Comparison of ENCODE assay signal across 10 cellular contexts in genomic region chr11:119306373-119306890, GRCh38. TPM values are rescaled to one million over a fixed set of nuclear protein-coding genes. Genes with fewer than 3 reads are reported as not detected.
DNase-seq lines count a peak whose midpoint lies in the region; FAIRE-seq and TF ChIP-seq lines count a peak whose summit lies in the region.
"Had no signal": no experiment of that assay in that cellular context is flagged by ENCODE, and none has a peak within 500 bp of the region (broad histone marks: within the 10 kb centered on the region; RNA-seq: fewer than 3 reads in every experiment).

No MANE protein-coding gene starts in this region.

- no peak overlapping the region for H3K4me2 ChIP-seq in mesenchymal stem cell (ENCODE audit: low read length, poor library complexity, severe bottlenecking)

- no peak overlapping the region for H2BK12ac ChIP-seq in mesenchymal stem cell (ENCODE audit: low read length in 2 of 2)

- no peak for TF ChIP-seq CTCF in AG04450 (IDR thresholded peaks at IDR 0.05; ENCODE audit: low read depth, low read length)
- TF ChIP-seq CTCF in NB4 (IDR thresholded peaks at IDR 0.05; ENCODE audit: low read depth, low read length): no peak

- H3K9ac ChIP-seq in mesenchymal stem cell (ENCODE audit: low read length): peak overlapping the region; percentile 67

- H3K23ac ChIP-seq in mesenchymal stem cell (ENCODE audit: low read length in 2 of 2): no peak overlapping the region

- no peak overlapping the region for H3K18ac ChIP-seq in mesenchymal stem cell (ENCODE audit: low read depth in 1 of 2, low read length in 2 of 2)

- peaks cover 53 to 54% of the 10 kb centered on the region in 2 experiments for H3K36me3 ChIP-seq in mesenchymal stem cell (ENCODE audit: control insufficient read depth in 1 of 2, insufficient read depth in 2 of 2, low read depth in 1 of 2, low read length in 2 of 2)

- no peak overlapping the region for H3K14ac ChIP-seq in mesenchymal stem cell (ENCODE audit: low read length in 2 of 2)

- POLR2A ChIA-PET in AG04450 (lab: Yijun Ruan, JAX): no interaction called here

- H2BK5ac ChIP-seq in mesenchymal stem cell (ENCODE audit: low read depth, low read length, poor library complexity, severe bottlenecking): no peak overlapping the region

- H3K9me3 ChIP-seq in AG04450 (ENCODE audit: control insufficient read depth, insufficient read depth, low read length): no peaks in the 10 kb centered on the region
- H3K9me3 ChIP-seq in mesenchymal stem cell (ENCODE audit: control insufficient read depth, low read length): no peaks in the 10 kb centered on the region

- H3K27ac ChIP-seq in AG04450 (ENCODE audit: low read depth, low read length): peak overlapping the region; percentile 39
- no peak overlapping the region for H3K27ac ChIP-seq in mesenchymal stem cell (ENCODE audit: low read length, poor library complexity, severe bottlenecking)

- H4K8ac ChIP-seq in mesenchymal stem cell (ENCODE audit: low read length): no peak overlapping the region

- H2BK120ac ChIP-seq in mesenchymal stem cell (ENCODE audit: low read depth, low read length): no peak overlapping the region

- H2AK5ac ChIP-seq in mesenchymal stem cell (ENCODE audit: low read length, severe bottlenecking): no peak overlapping the region

- peaks cover 1% of the 10 kb centered on the region for H3K4me1 ChIP-seq in mesenchymal stem cell (ENCODE audit: control insufficient read depth, insufficient read depth, low read depth, low read length)

- CTCF ChIA-PET in AG04450 (lab: Charles Lee): interaction anchor here (0.8 to 7.3 kb wide), 5 partner anchors 16 to 212 kb away, joined by 3 to 57 read pairs (median 4); partner anchors contain the start of gene CBL

- H3K79me1 ChIP-seq in mesenchymal stem cell (replicated peaks; ENCODE audit: low read length, poor library complexity, severe bottlenecking): peaks cover 5% of the 10 kb centered on the region

- no peak overlapping the region for H2AFZ ChIP-seq in mesenchymal stem cell (ENCODE audit: low read depth, low read length)

- H4K91ac ChIP-seq in mesenchymal stem cell (ENCODE audit: low read length): peak overlapping the region; percentile 19

- H3K4ac ChIP-seq in mesenchymal stem cell (ENCODE audit: low read depth in 1 of 2, low read length in 2 of 2): no peak overlapping the region

- DNase-seq in AG04450 (ENCODE audit: low read depth, low spot score) (no peak), NB4 (ENCODE audit: low read depth) (peak; percentile 97), brain pericyte (ENCODE audit: low read depth, low spot score) (peak; percentile 60), mesenchymal stem cell (peak; percentile 50), glomerular visceral epithelial cell (ENCODE audit: extremely low spot score) (no peak), NCI-H2227 (lab: John Stamatoyannopoulos, UW; ENCODE audit: unreplicated experiment) (no peak), GM12892 (ENCODE audit: insufficient read length) (no peak), HTR-8/SVneo (ENCODE audit: insufficient read length, low spot score) (no peak)
- DNase-seq: activated B cell treated with CpG ODN at 0.5 μM for 24 hours, NCI-H1105 had no signal

- FAIRE-seq in GM12892 (lab: Jason Lieb, UNC) (no peak), HTR-8/SVneo (lab: Jason Lieb, UNC) (no peak)

- TF ChIP-seq POLR2A in NB4 (IDR thresholded peaks at IDR 0.05; ENCODE audit: extremely low read depth, insufficient read length) (no peak), GM12892 (IDR thresholded peaks at IDR 0.05; ENCODE audit: low read depth, low read length) (no peak)

- H3K4me3 ChIP-seq in AG04450 (ENCODE audit: low read depth, low read length) (no peak overlapping the region), NB4 (ENCODE audit: low read depth, low read length) (peak overlapping the region; percentile 57), mesenchymal stem cell (ENCODE audit: insufficient read depth in 1 of 2, low read depth in 1 of 2, low read length in 2 of 2) (peak overlapping the region in 1 of 2 experiments; percentile 23)

- no peak overlapping the region for H2BK15ac ChIP-seq in mesenchymal stem cell (ENCODE audit: low read depth, poor library complexity, severe bottlenecking)

- 75% methylated on average over 5 of the region's 5 CpGs for WGBS in mesenchymal stem cell

- H3K27me3 ChIP-seq in AG04450 (ENCODE audit: control insufficient read depth, insufficient read depth, low read length) (no peaks in the 10 kb centered on the region), mesenchymal stem cell (ENCODE audit: control insufficient read depth in 1 of 2, insufficient read depth in 1 of 2, low read length in 2 of 2) (no peaks in the 10 kb centered on the region)

RNA-seq across cellular contexts. Expression of gene MCAM, which starts 10.5 kb away (rescaled TPM):
- 41.9 and 53.4 TPM in 2 replicates for polyA plus RNA-seq in AG04450 (2011; rRNA removed)
- polyA minus RNA-seq in AG04450 (2011; rRNA and poly(A)+ RNA removed): 33.6 and 38.8 TPM in 2 replicates
- 80.2 TPM for polyA plus RNA-seq in mesenchymal stem cell (2013, experiment 1 of 2)
- polyA plus RNA-seq in mesenchymal stem cell (2013, experiment 2 of 2): 77.3 TPM
- polyA plus RNA-seq in GM12892 (2012; ENCODE audit: missing spikeins): 3.1 TPM

RNA-seq across cellular contexts. Expression of gene RNF26, which starts 27.9 kb away (rescaled TPM):
- polyA plus RNA-seq in AG04450 (2011; rRNA removed): 27.1 and 35.3 TPM in 2 replicates
- 38.4 and 59.5 TPM in 2 replicates for polyA minus RNA-seq in AG04450 (2011; rRNA and poly(A)+ RNA removed)
- 30.2 TPM for polyA plus RNA-seq in mesenchymal stem cell (2013, experiment 1 of 2)
- polyA plus RNA-seq in mesenchymal stem cell (2013, experiment 2 of 2): 30.5 TPM
- polyA plus RNA-seq in GM12892 (2012; ENCODE audit: missing spikeins): 8.6 TPM

RNA-seq across cellular contexts. Expression of gene C1QTNF5, which starts 34.3 kb away (rescaled TPM):
- 8.3 and 10.9 TPM in 2 replicates for polyA plus RNA-seq in AG04450 (2011; rRNA removed)
- polyA minus RNA-seq in AG04450 (2011; rRNA and poly(A)+ RNA removed): 4.3 and 4.9 TPM in 2 replicates
- polyA plus RNA-seq in mesenchymal stem cell (2013, experiment 1 of 2): 25.1 TPM
- polyA plus RNA-seq in mesenchymal stem cell (2013, experiment 2 of 2): 26.5 TPM
- polyA plus RNA-seq in GM12892 (2012; ENCODE audit: missing spikeins): not detected

RNA-seq across cellular contexts. Expression of gene MFRP, which starts 40.1 kb away (rescaled TPM):
- polyA plus RNA-seq in AG04450 (2011; rRNA removed): not detected in 2 replicates
- polyA minus RNA-seq in AG04450 (2011; rRNA and poly(A)+ RNA removed): not detected in 2 replicates
- not detected for polyA plus RNA-seq in mesenchymal stem cell (2013, experiment 1 of 2)
- not detected for polyA plus RNA-seq in mesenchymal stem cell (2013, experiment 2 of 2)
- not detected for polyA plus RNA-seq in GM12892 (2012; ENCODE audit: missing spikeins)

Comparison
In these comparisons a context has a peak if more than half of its experiments do, and no peak if none do; other contexts are left out.
1. DNase-seq: peak in NB4 (single experiment), brain pericyte (single experiment) and mesenchymal stem cell (single experiment); none in AG04450 (single experiment), glomerular visceral epithelial cell (single experiment), NCI-H2227 (single experiment), GM12892 (single experiment) and HTR-8/SVneo (single experiment).